ENCODE assay signal across 22 cellular contexts in genomic region chr22:19197997-19198865, GRCh38. TPM values are rescaled to one million over a fixed set of nuclear protein-coding genes. Genes with fewer than 3 reads are reported as not detected.
DNase-seq lines count a peak whose midpoint lies in the region; ATAC-seq and TF ChIP-seq lines count a peak whose summit lies in the region.
"Had no signal": no experiment of that assay in that cellular context is flagged by ENCODE, and none has a peak within 500 bp of the region (broad histone marks: within the 10 kb centered on the region; RNA-seq: fewer than 3 reads in every experiment).

No MANE protein-coding gene starts in this region.

- no peaks in the 10 kb centered on the region for H3K36me3 Mint-ChIP-seq in CD4-positive, CD25-positive, alpha-beta regulatory T cell
- peaks cover 6% of the 10 kb centered on the region for H3K36me3 Mint-ChIP-seq in brain

- 89 to 94% methylated on average over 10 of the region's 10 CpGs for WGBS in heart right ventricle, 2 donors

- H3K4me2 ChIP-seq in osteoblast (ENCODE audit: insufficient read depth, low read length), result no peak overlapping the region
- H3K4me2 ChIP-seq: PC-9 had no signal

- H3K4me3 ChIP-seq in CD4-positive, CD25-positive, alpha-beta regulatory T cell (ENCODE audit: low read depth, low read length), result no peak overlapping the region
- H3K4me3 ChIP-seq in osteoblast (ENCODE audit: insufficient read depth, low read length) (no peak overlapping the region), heart right ventricle (no peak overlapping the region)
- H3K4me3 ChIP-seq: PC-9 had no signal

- H3K36me3 ChIP-seq in CD4-positive, CD25-positive, alpha-beta regulatory T cell (ENCODE audit: control insufficient read depth, insufficient read depth, low read length), result no peaks in the 10 kb centered on the region
- H3K36me3 ChIP-seq in osteoblast (ENCODE audit: insufficient read depth, low read length) (no peaks in the 10 kb centered on the region), heart right ventricle (peaks cover 0 to 75% (median 4%) of the 10 kb centered on the region in 9 donors)

- no peak for ATAC-seq in CD4-positive, CD25-positive, alpha-beta regulatory T cell (ENCODE audit: low read depth in 2 of 2)
- no peak for ATAC-seq in GM21528 (IDR thresholded peaks at IDR 0.05; ENCODE audit: low FRiP score, unreplicated experiment)
- no peak for ATAC-seq in heart right ventricle
- ATAC-seq: HepG2, SK-N-SH treated with all-trans-retinoic acid at 6 μM for 48 hours had no signal

- no peak for TF ChIP-seq CTCF in brain (conservative IDR thresholded peaks at IDR 0.05)
- no peak for TF ChIP-seq CTCF in osteoblast (IDR thresholded peaks at IDR 0.05; ENCODE audit: extremely low read depth, low read depth, low read length)
- TF ChIP-seq CTCF in heart right ventricle (IDR thresholded peaks at IDR 0.05), result no peak

- H3K4me1 ChIP-seq in CD4-positive, CD25-positive, alpha-beta regulatory T cell (ENCODE audit: control insufficient read depth, insufficient read depth, low read length, poor library complexity, severe bottlenecking), result peaks cover 12% of the 10 kb centered on the region
- H3K4me1 ChIP-seq in osteoblast (ENCODE audit: insufficient read depth, low read length), result no peaks in the 10 kb centered on the region
- no peaks in the 10 kb centered on the region for H3K4me1 ChIP-seq in heart right ventricle

- no peaks in the 10 kb centered on the region for H3K9me3 ChIP-seq in CD4-positive, CD25-positive, alpha-beta regulatory T cell (ENCODE audit: control insufficient read depth in 2 of 2, low read length in 2 of 2)
- H3K9me3 ChIP-seq in osteoblast (ENCODE audit: low read depth, low read length) (no peaks in the 10 kb centered on the region), heart right ventricle (no peaks in the 10 kb centered on the region)

- no peaks in the 10 kb centered on the region for H3K27me3 ChIP-seq in CD4-positive, CD25-positive, alpha-beta regulatory T cell (ENCODE audit: control insufficient read depth, insufficient read depth, low read length)
- no peaks in the 10 kb centered on the region for H3K27me3 ChIP-seq in osteoblast (ENCODE audit: insufficient read depth, low read length)
- H3K27me3 ChIP-seq in heart right ventricle, result no peaks in the 10 kb centered on the region

- no peaks in the 10 kb centered on the region for H3K79me2 ChIP-seq in osteoblast (ENCODE audit: insufficient read depth, low read length)

- H2AFZ ChIP-seq in osteoblast (ENCODE audit: low read length), result no peak overlapping the region
- H2AFZ ChIP-seq: PC-9 had no signal

- H3K27ac ChIP-seq in CD4-positive, CD25-positive, alpha-beta regulatory T cell (ENCODE audit: insufficient read depth, low read length, poor library complexity, severe bottlenecking), result no peak overlapping the region
- H3K27ac ChIP-seq in osteoblast (ENCODE audit: low read depth, low read length), result no peak overlapping the region
- no peak overlapping the region for H3K27ac ChIP-seq in heart right ventricle
- H3K27ac ChIP-seq: C4-2B, HL-60, PC-9 had no signal

- peaks cover 16% of the 10 kb centered on the region for H3K27me3 Mint-ChIP-seq in CD4-positive, CD25-positive, alpha-beta regulatory T cell
- H3K27me3 Mint-ChIP-seq in brain, result peaks cover 10% of the 10 kb centered on the region

- DNase-seq in CD4-positive, CD25-positive, alpha-beta regulatory T cell, result no peak
- peak; percentile 3 for DNase-seq in NCI-H774 (lab: John Stamatoyannopoulos, UW)
- peak; percentile 62 for DNase-seq in osteoblast (ENCODE audit: insufficient read length, low spot score, missing footprints)
- DNase-seq in activated T-cell treated with anti-CD3 and anti-CD28 coated beads, Interleukin-2, amount 50 U/mL, for 1 hour, result no peak
- no peak for DNase-seq in heart right ventricle
- no peak for DNase-seq in kidney glomerular epithelial cell (lab: John Stamatoyannopoulos, UW)
- DNase-seq: GDM1, KG1, NCI-H1092, NCI-H146, NCI-H2029, NCI-H526, PC-9, SIG-M5 had no signal

- intact Hi-C loops in heart right ventricle (cut with DNase I), result loop anchor here in 1 of 10 donors (10.0 kb wide), 1 partner anchor 193 kb away; no protein-coding TSS in a partner anchor

- H3K27ac Mint-ChIP-seq in CD4-positive, CD25-positive, alpha-beta regulatory T cell, result peak overlapping the region in 2 of 3 donors; percentile 39 to 64
- peak overlapping the region in 4 of 5 experiments; percentile 1 to 67 (median 32) for H3K27ac Mint-ChIP-seq in brain

- no peak overlapping the region for H3K4me3 Mint-ChIP-seq in CD4-positive, CD25-positive, alpha-beta regulatory T cell
- no peak overlapping the region for H3K4me3 Mint-ChIP-seq in brain

- peaks cover 0 to 29% (median 22%) of the 10 kb centered on the region in 4 donors for H3K4me1 Mint-ChIP-seq in CD4-positive, CD25-positive, alpha-beta regulatory T cell
- peaks cover 21% of the 10 kb centered on the region for H3K4me1 Mint-ChIP-seq in brain

- no peaks in the 10 kb centered on the region for H4K20me1 ChIP-seq in osteoblast (ENCODE audit: insufficient read depth, low read length)

- peaks cover 0 to 4% (median 0%) of the 10 kb centered on the region in 7 donors for H3K9me3 Mint-ChIP-seq in CD4-positive, CD25-positive, alpha-beta regulatory T cell
- no peaks in the 10 kb centered on the region for H3K9me3 Mint-ChIP-seq in brain

RNA-seq across cellular contexts. Expression of gene SLC25A1, which starts 19.7 kb away (rescaled TPM):
- 27.6 TPM for total RNA-seq in CD4-positive, CD25-positive, alpha-beta regulatory T cell
- 10 to 100 TPM; 38.9 to 62.9 (median 52.6) TPM for polyA plus RNA-seq in CD4-positive, CD25-positive, alpha-beta regulatory T cell
- polyA plus RNA-seq in brain (ENCODE audit: insufficient read depth, low read depth, low replicate concordance), result 64.3 TPM
- total RNA-seq in osteoblast, result 63.7 and 69.2 TPM in 2 replicates
- 10 to 100 TPM; 14.8 to 29.1 (median 19.9) TPM for total RNA-seq in heart right ventricle
- 10 to 100 TPM; 23.1 to 31.9 TPM for polyA plus RNA-seq in heart right ventricle

RNA-seq across cellular contexts. Expression of gene GSC2, which starts 48.1 kb away (rescaled TPM):
- total RNA-seq in CD4-positive, CD25-positive, alpha-beta regulatory T cell, result not detected
- polyA plus RNA-seq in CD4-positive, CD25-positive, alpha-beta regulatory T cell, result not detected
- polyA plus RNA-seq in brain (ENCODE audit: insufficient read depth, low read depth, low replicate concordance), result not detected
- total RNA-seq in osteoblast, result not detected in 2 replicates
- not detected for total RNA-seq in heart right ventricle
- polyA plus RNA-seq in heart right ventricle, result not detected
- total RNA-seq: H4, HepG2, HT-29, PC-9 had no signal
- polyA plus RNA-seq: HepG2 had no signal

RNA-seq across cellular contexts. Expression of gene ESS2, which starts 53.8 kb away (rescaled TPM):
- 47.3 TPM for total RNA-seq in CD4-positive, CD25-positive, alpha-beta regulatory T cell
- 10 to 100 TPM in 3 of 4 donors, 1 to 10 TPM in 1; 10.0 to 12.5 (median 11.2) TPM for polyA plus RNA-seq in CD4-positive, CD25-positive, alpha-beta regulatory T cell
- polyA plus RNA-seq in brain (ENCODE audit: insufficient read depth, low read depth, low replicate concordance) (30.4 TPM), heart right ventricle (10 to 100 TPM; 12.4 to 14.3 TPM)
- total RNA-seq in osteoblast (19.4 and 22.1 TPM in 2 replicates), heart right ventricle (10 to 100 TPM in 3 of 10 donors, 1 to 10 TPM in 7; 7.5 to 11.5 (median 9.2) TPM)

Comparison
In these comparisons a context has a peak if more than half of its experiments do, and no peak if none do; other contexts are left out.
1. DNase-seq: peak in NCI-H774 (single experiment) and osteoblast (single experiment); none in CD4-positive, CD25-positive, alpha-beta regulatory T cell (0 of 3), activated T-cell treated with anti-CD3 and anti-CD28 coated beads, Interleukin-2, amount 50 U/mL, for 1 hour (single experiment), heart right ventricle (0 of 2) and kidney glomerular epithelial cell (single experiment).